ENCODE assay signal across 8 cellular contexts in genomic region chr14:96797943-96798349, GRCh38. TPM values are rescaled to one million over a fixed set of nuclear protein-coding genes. Genes with fewer than 3 reads are reported as not detected.
DNase-seq lines count a peak whose midpoint lies in the region; ATAC-seq, FAIRE-seq and TF ChIP-seq lines count a peak whose summit lies in the region.

No MANE protein-coding gene starts in this region.

- TF ChIP-seq CTCF in Calu3 (IDR thresholded peaks at IDR 0.05; ENCODE audit: unreplicated experiment) (no peak), glutamatergic neuron (IDR thresholded peaks at IDR 0.05; ENCODE audit: partially characterized antibody, unreplicated experiment) (no peak)

- H3K36me3 Mint-ChIP-seq in Calu3 (ENCODE audit: insufficient read depth, unreplicated experiment) (peaks cover 17% of the 10 kb centered on the region), glutamatergic neuron (ENCODE audit: unreplicated experiment) (no peaks in the 10 kb centered on the region)

- peak; percentile 26 for ATAC-seq in HG03460 (IDR thresholded peaks at IDR 0.05; ENCODE audit: unreplicated experiment)
- peak; percentile 6 for ATAC-seq in stimulated activated naive CD8-positive, alpha-beta T cell treated with anti-CD3 and anti-CD28 coated beads, Interleukin-15, Interleukin-2, amounts not matched to agents 100 U/mL and 50 U/mL, for 24 hours
- no peak for ATAC-seq in GM18520 (IDR thresholded peaks at IDR 0.05; ENCODE audit: unreplicated experiment)

- intact Hi-C loops in Calu3 (cut with micrococcal nuclease; ENCODE audit: unreplicated experiment): no loop called here

- H3K27ac Mint-ChIP-seq in Calu3 (ENCODE audit: unreplicated experiment): peak overlapping the region; percentile 67
- peak overlapping the region; percentile 96 for H3K27ac Mint-ChIP-seq in glutamatergic neuron (ENCODE audit: unreplicated experiment)

- H3K27me3 Mint-ChIP-seq in Calu3 (ENCODE audit: unreplicated experiment): peaks cover 17% of the 10 kb centered on the region
- H3K27me3 Mint-ChIP-seq in glutamatergic neuron (ENCODE audit: unreplicated experiment): peaks cover 8% of the 10 kb centered on the region

- CTCF ChIA-PET in Calu3 (lab: Charles Lee): interaction anchor here (1.4 kb wide), 1 partner anchor 55 kb away, joined by 8 read pairs; no protein-coding TSS in a partner anchor

- H3K4me1 Mint-ChIP-seq in Calu3 (ENCODE audit: low read depth, unreplicated experiment) (peaks cover 21% of the 10 kb centered on the region), glutamatergic neuron (ENCODE audit: low read depth, unreplicated experiment) (peaks cover 34% of the 10 kb centered on the region)

- no peak for FAIRE-seq in GM19239 (lab: Jason Lieb, UNC)

- H3K4me3 Mint-ChIP-seq in Calu3 (ENCODE audit: low read depth, unreplicated experiment): peak overlapping the region; percentile 94
- peak overlapping the region; percentile 83 for H3K4me3 Mint-ChIP-seq in glutamatergic neuron (ENCODE audit: unreplicated experiment)

- no peaks in the 10 kb centered on the region for H3K9me3 Mint-ChIP-seq in Calu3 (ENCODE audit: low read depth, unreplicated experiment)
- peaks cover 6% of the 10 kb centered on the region for H3K9me3 Mint-ChIP-seq in glutamatergic neuron (ENCODE audit: unreplicated experiment)

- DNase-seq in Calu3: no peak
- DNase-seq in GM19239 (ENCODE audit: insufficient read length, low spot score): peak; percentile 28
- DNase-seq in UCSD-AML1 (lab: John Stamatoyannopoulos, UW; ENCODE audit: unreplicated experiment): peak; percentile 68
- DNase-seq in glutamatergic neuron: peak; percentile 65
- no peak for DNase-seq in stimulated activated naive CD8-positive, alpha-beta T cell treated with anti-CD3 and anti-CD28 coated beads, Interleukin-15, Interleukin-2, amounts not matched to agents 100 U/mL and 50 U/mL, for 24 hours
- no peak for DNase-seq in cortex of kidney (lab: John Stamatoyannopoulos, UW)

- no TSS peak for BruUV-seq in Calu3 (replicated peaks; lab: Mats Ljungman, UMichigan)

RNA-seq across cellular contexts. Expression of gene VRK1, which starts 0.8 kb away (rescaled TPM):
- total RNA-seq in Calu3 (2022) (43.8 and 51.3 TPM in 2 replicates), glutamatergic neuron (ENCODE audit: unreplicated experiment) (50.5 TPM)

Comparison
In these comparisons a context has a peak if more than half of its experiments do, and no peak if none do; other contexts are left out.
1. DNase-seq: peak in GM19239 (single experiment), UCSD-AML1 (single experiment) and glutamatergic neuron (single experiment); none in Calu3 (single experiment), stimulated activated naive CD8-positive, alpha-beta T cell treated with anti-CD3 and anti-CD28 coated beads, Interleukin-15, Interleukin-2, amounts not matched to agents 100 U/mL and 50 U/mL, for 24 hours (single experiment) and cortex of kidney (single experiment).